17 cellular contexts compared by ENCODE assay signal in genomic region chr10:75825220-75825619, GRCh38.
"Had no signal": no experiment of that assay in that cellular context is flagged by ENCODE, and none has a peak within 500 bp of the region (broad histone marks: within the 10 kb centered on the region; RNA-seq: fewer than 3 reads in every experiment).

No MANE protein-coding gene starts in this region.

- DNase-seq: effector memory CD4-positive, alpha-beta T cell; foreskin fibroblast; glutamatergic neuron; islet precursor cell; left ventricle myocardium superior; mesendoderm; naive thymus-derived CD4-positive, alpha-beta T cell; nucleus accumbens; ovary; right cardiac atrium; small intestine; stimulated activated CD4-positive, alpha-beta T cell treated with anti-CD3 and anti-CD28 coated beads, Interleukin-12 subunit alpha, Interleukin-12 subunit beta, amount 100 ng/mL, for 4 hours; stimulated activated naive CD4-positive, alpha-beta T cell treated with Interleukin-2 at 50 U/mL for 16 hours; trophoblast cell had no signal

- H3K4me3 ChIP-seq: esophagus muscularis mucosa, gastroesophageal sphincter, ovary had no signal

- H3K36me3 ChIP-seq: esophagus muscularis mucosa, gastroesophageal sphincter, ovary had no signal

- H3K9me3 ChIP-seq: esophagus muscularis mucosa, gastroesophageal sphincter, ovary had no signal

- ATAC-seq: gastroesophageal sphincter; left ventricle myocardium superior; naive thymus-derived CD4-positive, alpha-beta T cell; right cardiac atrium had no signal

- FAIRE-seq: small intestine had no signal

- H3K27ac ChIP-seq: epithelial cell of prostate, esophagus muscularis mucosa, gastroesophageal sphincter, ovary had no signal

- H3K27me3 ChIP-seq: esophagus muscularis mucosa, gastroesophageal sphincter, ovary had no signal
